ENCODE assay signal across 11 cellular contexts in genomic region chr14:56342419-56342901, GRCh38.
A peak's percentile ranks its signal among the peaks of the same experiment; 100 is the strongest.
DNase-seq lines count a peak whose midpoint lies in the region; ATAC-seq, FAIRE-seq and TF ChIP-seq lines count a peak whose summit lies in the region.
"Had no signal": no experiment of that assay in that cellular context is flagged by ENCODE, and none has a peak within 500 bp of the region (broad histone marks: within the 10 kb centered on the region; RNA-seq: fewer than 3 reads in every experiment).

No MANE protein-coding gene starts in this region.

- TF ChIP-seq CTCF in left ventricle myocardium inferior (IDR thresholded peaks at IDR 0.05; ENCODE audit: borderline replicate concordance), result no peak

- intact Hi-C loops in left ventricle myocardium inferior (cut with micrococcal nuclease), result no loop called here

- peak overlapping the region; percentile 65 for H3K27ac ChIP-seq in left ventricle myocardium inferior (replicated peaks)

- peak; percentile 48 for FAIRE-seq in urothelium cell line (lab: Jason Lieb, UNC)
- FAIRE-seq: A549 had no signal

- H3K9me3 ChIP-seq in left ventricle myocardium inferior (replicated peaks), result no peaks in the 10 kb centered on the region
- H3K9me3 ChIP-seq: A549 had no signal

- no peaks in the 10 kb centered on the region for H3K27me3 ChIP-seq in left ventricle myocardium inferior (ENCODE audit: low read depth)

- no peaks in the 10 kb centered on the region for H3K36me3 ChIP-seq in left ventricle myocardium inferior

- DNase-seq in NCI-H2029 (lab: John Stamatoyannopoulos, UW), result peak; percentile 37
- no peak for DNase-seq in NCI-H2029 treated with DMSO at 0.1 percent for 48 hours (lab: John Stamatoyannopoulos, UW)
- DNase-seq in RPMI7951 (ENCODE audit: low read depth), result peak; percentile 68
- no peak for DNase-seq in left ventricle myocardium inferior
- no peak for DNase-seq in urothelium cell line (ENCODE audit: low spot score)
- DNase-seq in NCI-H774 (lab: John Stamatoyannopoulos, UW), result no peak
- DNase-seq: activated naive CD8-positive, alpha-beta T cell treated with anti-CD3 and anti-CD28 coated beads, Interleukin-2, amount 10 ng/mL, durations not matched to agents 7 days and 5 days had no signal

- no peak overlapping the region for H3K4me3 ChIP-seq in left ventricle myocardium inferior
- H3K4me3 ChIP-seq: A549 had no signal

- no peak for ATAC-seq in GM21723 (IDR thresholded peaks at IDR 0.05; ENCODE audit: unreplicated experiment)
- no peak for ATAC-seq in GM19324 (IDR thresholded peaks at IDR 0.05; ENCODE audit: low FRiP score, unreplicated experiment)
- ATAC-seq: A549, HCT116 had no signal

- H3K4me1 ChIP-seq in left ventricle myocardium inferior, result peaks cover 25% of the 10 kb centered on the region

Comparison
In these comparisons a context has a peak if more than half of its experiments do, and no peak if none do; other contexts are left out.
1. DNase-seq: peak in NCI-H2029 (single experiment) and RPMI7951 (single experiment); none in NCI-H2029 treated with DMSO at 0.1 percent for 48 hours (single experiment), left ventricle myocardium inferior (single experiment), urothelium cell line (single experiment) and NCI-H774 (single experiment).